21 cellular contexts compared by ENCODE assay signal in genomic region chr13:90533866-90534265, GRCh38.
A peak's percentile ranks its signal among the peaks of the same experiment; 100 is the strongest.
DNase-seq lines count a peak whose midpoint lies in the region; ATAC-seq and TF ChIP-seq lines count a peak whose summit lies in the region.
"Had no signal": no experiment of that assay in that cellular context is flagged by ENCODE, and none has a peak within 500 bp of the region (broad histone marks: within the 10 kb centered on the region; RNA-seq: fewer than 3 reads in every experiment).

No MANE protein-coding gene starts in this region.

- H3K27ac Mint-ChIP-seq in HFFc6 (peak overlapping the region; percentile 12; the same call in 1 of the 2 replicates), nephron (peak overlapping the region in 2 of 3 experiments; percentile 24 to 48)
- H3K27ac Mint-ChIP-seq: CD4-positive, CD25-positive, alpha-beta regulatory T cell; H9; T-helper 1 cell treated with Interleukin-12 subunit alpha and Interleukin-12 subunit beta and Interleukin-4 antibody, amounts not matched to agents 30 μg/mL and 1 μg/mL, for 36 hours had no signal

- H3K4me1 Mint-ChIP-seq in HFFc6 (ENCODE audit: low read depth) (peaks cover 38% of the 10 kb centered on the region), nephron (peaks cover 5% of the 10 kb centered on the region)
- H3K4me1 Mint-ChIP-seq: CD4-positive, CD25-positive, alpha-beta regulatory T cell; H9 had no signal

- H3K27me3 Mint-ChIP-seq in HFFc6 (ENCODE audit: insufficient read depth) (peaks cover 3% of the 10 kb centered on the region; the same call in 1 of the 2 replicates), nephron (ENCODE audit: low read depth) (no peaks in the 10 kb centered on the region)
- H3K27me3 Mint-ChIP-seq: CD4-positive, CD25-positive, alpha-beta regulatory T cell had no signal

- H3K9me3 Mint-ChIP-seq in HFFc6 (no peaks in the 10 kb centered on the region; the same call in 1 of the 2 replicates), nephron (peaks cover 7% of the 10 kb centered on the region)

- peaks cover 7% of the 10 kb centered on the region; the same call in 1 of the 2 replicates for H3K36me3 Mint-ChIP-seq in HFFc6 (ENCODE audit: low read depth)
- peaks cover 6% of the 10 kb centered on the region for H3K36me3 Mint-ChIP-seq in nephron (ENCODE audit: low read depth)
- H3K36me3 Mint-ChIP-seq: CD4-positive, CD25-positive, alpha-beta regulatory T cell had no signal

- TF ChIP-seq CTCF in HFFc6 (IDR thresholded peaks at IDR 0.05) (no peak), nephron (IDR thresholded peaks at IDR 0.05; ENCODE audit: unreplicated experiment in 3 of 3) (no peak)

- peak; percentile 45 for DNase-seq in NCI-H748 (lab: John Stamatoyannopoulos, UW; ENCODE audit: unreplicated experiment)
- no peak for DNase-seq in NCI-H748 treated with DMSO at 0.1 percent for 48 hours (lab: John Stamatoyannopoulos, UW)
- DNase-seq in HFFc6, result no peak
- DNase-seq in NCI-H524 treated with DMSO at 0.1 percent for 48 hours (lab: John Stamatoyannopoulos, UW), result peak; percentile 29
- no peak for DNase-seq in NCI-H526 treated with DMSO at 0.1 percent for 48 hours (lab: John Stamatoyannopoulos, UW)
- no peak for DNase-seq in NCI-H1436 treated with DMSO at 0.1 percent for 48 hours (lab: John Stamatoyannopoulos, UW)
- DNase-seq: BE2C; CD4-positive, CD25-positive, alpha-beta regulatory T cell; DMS79; GM23248; H9; KBM-7; NCI-H1092; NCI-H1694 treated with DMSO at 0.1 percent for 48 hours; NCI-H2107; NCI-H774; Right ventricle myocardium superior had no signal

- no peak for ATAC-seq in GM18498 (IDR thresholded peaks at IDR 0.05; ENCODE audit: unreplicated experiment)
- ATAC-seq: A549 had no signal

- H3K4me3 Mint-ChIP-seq in HFFc6 (peak overlapping the region; percentile 43; the same call in 1 of the 2 replicates), nephron (peak overlapping the region in 1 of 3 experiments; percentile 8)
- H3K4me3 Mint-ChIP-seq: CD4-positive, CD25-positive, alpha-beta regulatory T cell; H9; T-helper 1 cell treated with Interleukin-12 subunit alpha and Interleukin-12 subunit beta and Interleukin-4 antibody, amounts not matched to agents 30 μg/mL and 1 μg/mL, for 36 hours had no signal

Comparison
In these comparisons a context has a peak if more than half of its experiments do, and no peak if none do; other contexts are left out.
1. DNase-seq: peak in NCI-H748 (single experiment) and NCI-H524 treated with DMSO at 0.1 percent for 48 hours (single experiment); none in NCI-H748 treated with DMSO at 0.1 percent for 48 hours (single experiment), HFFc6 (single experiment), NCI-H526 treated with DMSO at 0.1 percent for 48 hours (single experiment) and NCI-H1436 treated with DMSO at 0.1 percent for 48 hours (single experiment).